8 cellular contexts compared by ENCODE assay signal in genomic region chr6:151240861-151241642, GRCh38. TPM values are rescaled to one million over a fixed set of nuclear protein-coding genes. Genes with fewer than 3 reads are reported as not detected.
DNase-seq lines count a peak whose midpoint lies in the region; ATAC-seq and TF ChIP-seq lines count a peak whose summit lies in the region.

No MANE protein-coding gene starts in this region.

- H3K27ac Mint-ChIP-seq in CD8-positive, alpha-beta T cell: no peak overlapping the region
- H3K27ac Mint-ChIP-seq in activated CD8-positive, alpha-beta T cell treated with anti-CD3 and anti-CD28 coated beads, Interleukin-2, amount 10 ng/mL, durations not matched to agents 7 days and 5 days: no peak overlapping the region
- H3K27ac Mint-ChIP-seq in nephron: peak overlapping the region; percentile 76 to 98 (median 82)

- POLR2A ChIA-PET in CD8-positive, alpha-beta T cell (lab: Charles Lee): no interaction called here
- POLR2A ChIA-PET in activated CD8-positive, alpha-beta T cell treated with anti-CD3 and anti-CD28 coated beads, Interleukin-2, amount 10 ng/mL, durations not matched to agents 7 days and 5 days (lab: Charles Lee): interaction anchor here (0.6 to 0.7 kb wide), 2 partner anchors 243 to 876 kb away, joined by 3 read pairs; no protein-coding TSS in a partner anchor

- H3K4me3 Mint-ChIP-seq in CD8-positive, alpha-beta T cell: peak overlapping the region; percentile 56
- peak overlapping the region; percentile 22 for H3K4me3 Mint-ChIP-seq in activated CD8-positive, alpha-beta T cell treated with anti-CD3 and anti-CD28 coated beads, Interleukin-2, amount 10 ng/mL, durations not matched to agents 7 days and 5 days
- H3K4me3 Mint-ChIP-seq in nephron: peak overlapping the region; percentile 89 to 93 (median 93)

- no peak for TF ChIP-seq RAD21 in Ishikawa (IDR thresholded peaks at IDR 0.05; ENCODE audit: low read depth)

- intact Hi-C loops in CD8-positive, alpha-beta T cell (cut with DNase I, micrococcal nuclease): no loop called here

- no peak overlapping the region for H3K4me3 ChIP-seq in CD8-positive, alpha-beta T cell (ENCODE audit: low read depth, low read length)

- H3K36me3 Mint-ChIP-seq in CD8-positive, alpha-beta T cell: no peaks in the 10 kb centered on the region
- no peaks in the 10 kb centered on the region for H3K36me3 Mint-ChIP-seq in activated CD8-positive, alpha-beta T cell treated with anti-CD3 and anti-CD28 coated beads, Interleukin-2, amount 10 ng/mL, durations not matched to agents 7 days and 5 days (ENCODE audit: low read depth)
- peaks cover 26% of the 10 kb centered on the region for H3K36me3 Mint-ChIP-seq in nephron (ENCODE audit: low read depth)

- no peak for TF ChIP-seq EP300 in Ishikawa (IDR thresholded peaks at IDR 0.05; ENCODE audit: borderline replicate concordance)

- no peaks in the 10 kb centered on the region for H3K36me3 ChIP-seq in CD8-positive, alpha-beta T cell (ENCODE audit: insufficient read depth, low read length)

- ATAC-seq in CD8-positive, alpha-beta T cell: no peak
- ATAC-seq in activated CD8-positive, alpha-beta T cell treated with anti-CD3 and anti-CD28 coated beads, Interleukin-2, amount 10 ng/mL, durations not matched to agents 7 days and 5 days: peak; percentile 48
- ATAC-seq in HG03135 (IDR thresholded peaks at IDR 0.05; ENCODE audit: unreplicated experiment): no peak
- no peak for ATAC-seq in GM21786 (IDR thresholded peaks at IDR 0.05; ENCODE audit: unreplicated experiment)
- no peak for ATAC-seq in GM19463 (IDR thresholded peaks at IDR 0.05; ENCODE audit: unreplicated experiment)

- TF ChIP-seq CTCF in CD8-positive, alpha-beta T cell (IDR thresholded peaks at IDR 0.05): no peak
- no peak for TF ChIP-seq CTCF in nephron (IDR thresholded peaks at IDR 0.05; ENCODE audit: unreplicated experiment in 3 of 3)

- no peaks in the 10 kb centered on the region for H3K4me1 ChIP-seq in CD8-positive, alpha-beta T cell (ENCODE audit: insufficient read depth, low read length)

- CTCF ChIA-PET in CD8-positive, alpha-beta T cell (lab: Charles Lee): no interaction called here
- CTCF ChIA-PET in activated CD8-positive, alpha-beta T cell treated with anti-CD3 and anti-CD28 coated beads, Interleukin-2, amount 10 ng/mL, durations not matched to agents 7 days and 5 days (lab: Charles Lee): no interaction called here

- H3K27me3 ChIP-seq in CD8-positive, alpha-beta T cell (ENCODE audit: insufficient read depth, low read length): peaks cover 6% of the 10 kb centered on the region

- no peak for DNase-seq in CD8-positive, alpha-beta T cell
- peak; percentile 21 for DNase-seq in activated CD8-positive, alpha-beta T cell treated with anti-CD3 and anti-CD28 coated beads, Interleukin-2, amount 10 ng/mL, durations not matched to agents 7 days and 5 days
- peak; percentile 28 for DNase-seq in fibroblast of the conjunctiva (ENCODE audit: low read depth)

- H3K4me1 Mint-ChIP-seq in CD8-positive, alpha-beta T cell (ENCODE audit: low read depth): peaks cover 14% of the 10 kb centered on the region
- peaks cover 13% of the 10 kb centered on the region for H3K4me1 Mint-ChIP-seq in activated CD8-positive, alpha-beta T cell treated with anti-CD3 and anti-CD28 coated beads, Interleukin-2, amount 10 ng/mL, durations not matched to agents 7 days and 5 days (ENCODE audit: low read depth)
- H3K4me1 Mint-ChIP-seq in nephron: peaks cover 37% of the 10 kb centered on the region

- H3K27ac ChIP-seq in CD8-positive, alpha-beta T cell (ENCODE audit: low read depth, low read length): no peak overlapping the region

- peaks cover 55% of the 10 kb centered on the region for H3K27me3 Mint-ChIP-seq in CD8-positive, alpha-beta T cell (ENCODE audit: low read depth)
- peaks cover 60% of the 10 kb centered on the region for H3K27me3 Mint-ChIP-seq in activated CD8-positive, alpha-beta T cell treated with anti-CD3 and anti-CD28 coated beads, Interleukin-2, amount 10 ng/mL, durations not matched to agents 7 days and 5 days (ENCODE audit: low read depth)
- peaks cover 4% of the 10 kb centered on the region for H3K27me3 Mint-ChIP-seq in nephron (ENCODE audit: low read depth)

- no peaks in the 10 kb centered on the region for H3K9me3 Mint-ChIP-seq in CD8-positive, alpha-beta T cell
- H3K9me3 Mint-ChIP-seq in activated CD8-positive, alpha-beta T cell treated with anti-CD3 and anti-CD28 coated beads, Interleukin-2, amount 10 ng/mL, durations not matched to agents 7 days and 5 days (ENCODE audit: insufficient read depth): no peaks in the 10 kb centered on the region
- no peaks in the 10 kb centered on the region for H3K9me3 Mint-ChIP-seq in nephron

- no peaks in the 10 kb centered on the region for H3K9me3 ChIP-seq in CD8-positive, alpha-beta T cell (ENCODE audit: low read length)

TF ChIP-seq in Ishikawa, 13 proteins besides CTCF, POLR2A, EP300 and RAD21:
- TF ChIP-seq, protein P1, sequence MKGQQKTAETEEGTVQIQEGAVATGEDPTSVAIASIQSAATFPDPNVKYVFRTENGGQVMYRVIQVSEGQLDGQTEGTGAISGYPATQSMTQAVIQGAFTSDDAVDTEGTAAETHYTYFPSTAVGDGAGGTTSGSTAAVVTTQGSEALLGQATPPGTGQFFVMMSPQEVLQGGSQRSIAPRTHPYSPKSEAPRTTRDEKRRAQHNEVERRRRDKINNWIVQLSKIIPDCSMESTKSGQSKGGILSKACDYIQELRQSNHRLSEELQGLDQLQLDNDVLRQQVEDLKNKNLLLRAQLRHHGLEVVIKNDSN (IDR thresholded peaks at IDR 0.05): no peak
- TF ChIP-seq ZBTB7A (IDR thresholded peaks at IDR 0.05; ENCODE audit: low read depth): peak; percentile 74
- no peak for TF ChIP-seq MAX (IDR thresholded peaks at IDR 0.05)
- TF ChIP-seq, protein P2, sequence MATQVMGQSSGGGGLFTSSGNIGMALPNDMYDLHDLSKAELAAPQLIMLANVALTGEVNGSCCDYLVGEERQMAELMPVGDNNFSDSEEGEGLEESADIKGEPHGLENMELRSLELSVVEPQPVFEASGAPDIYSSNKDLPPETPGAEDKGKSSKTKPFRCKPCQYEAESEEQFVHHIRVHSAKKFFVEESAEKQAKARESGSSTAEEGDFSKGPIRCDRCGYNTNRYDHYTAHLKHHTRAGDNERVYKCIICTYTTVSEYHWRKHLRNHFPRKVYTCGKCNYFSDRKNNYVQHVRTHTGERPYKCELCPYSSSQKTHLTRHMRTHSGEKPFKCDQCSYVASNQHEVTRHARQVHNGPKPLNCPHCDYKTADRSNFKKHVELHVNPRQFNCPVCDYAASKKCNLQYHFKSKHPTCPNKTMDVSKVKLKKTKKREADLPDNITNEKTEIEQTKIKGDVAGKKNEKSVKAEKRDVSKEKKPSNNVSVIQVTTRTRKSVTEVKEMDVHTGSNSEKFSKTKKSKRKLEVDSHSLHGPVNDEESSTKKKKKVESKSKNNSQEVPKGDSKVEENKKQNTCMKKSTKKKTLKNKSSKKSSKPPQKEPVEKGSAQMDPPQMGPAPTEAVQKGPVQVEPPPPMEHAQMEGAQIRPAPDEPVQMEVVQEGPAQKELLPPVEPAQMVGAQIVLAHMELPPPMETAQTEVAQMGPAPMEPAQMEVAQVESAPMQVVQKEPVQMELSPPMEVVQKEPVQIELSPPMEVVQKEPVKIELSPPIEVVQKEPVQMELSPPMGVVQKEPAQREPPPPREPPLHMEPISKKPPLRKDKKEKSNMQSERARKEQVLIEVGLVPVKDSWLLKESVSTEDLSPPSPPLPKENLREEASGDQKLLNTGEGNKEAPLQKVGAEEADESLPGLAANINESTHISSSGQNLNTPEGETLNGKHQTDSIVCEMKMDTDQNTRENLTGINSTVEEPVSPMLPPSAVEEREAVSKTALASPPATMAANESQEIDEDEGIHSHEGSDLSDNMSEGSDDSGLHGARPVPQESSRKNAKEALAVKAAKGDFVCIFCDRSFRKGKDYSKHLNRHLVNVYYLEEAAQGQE (IDR thresholded peaks at IDR 0.05; ENCODE audit: low read depth): peak; percentile 35; the same call in 1 of the 2 replicates
- TF ChIP-seq TCF12 (IDR thresholded peaks at IDR 0.05; ENCODE audit: low read depth): no peak
- TF ChIP-seq TEAD4 (IDR thresholded peaks at IDR 0.05): no peak
- no peak for TF ChIP-seq NFIC (IDR thresholded peaks at IDR 0.05)
- TF ChIP-seq CEBPB (IDR thresholded peaks at IDR 0.05): peak; percentile 35; the same call in 1 of the 2 replicates
- TF ChIP-seq TAF1 (IDR thresholded peaks at IDR 0.05; ENCODE audit: low read depth): no peak
TF ChIP-seq in Ishikawa: peak in this region for 3.

RNA-seq across cellular contexts. Expression of gene AKAP12, which starts 1.3 kb away (rescaled TPM):
- under 1 TPM in 1 of 2 experiments, not detected in 1; 0.03 TPM for total RNA-seq in CD8-positive, alpha-beta T cell
- under 1 TPM; 0.05 to 0.08 TPM for total RNA-seq in activated CD8-positive, alpha-beta T cell treated with anti-CD3 and anti-CD28 coated beads, Interleukin-2, amount 10 ng/mL, durations not matched to agents 7 days and 5 days

Comparison
In these comparisons a context has a peak if more than half of its experiments do, and no peak if none do; other contexts are left out.
1. DNase-seq: peak in activated CD8-positive, alpha-beta T cell treated with anti-CD3 and anti-CD28 coated beads, Interleukin-2, amount 10 ng/mL, durations not matched to agents 7 days and 5 days (single experiment) and fibroblast of the conjunctiva (single experiment); none in CD8-positive, alpha-beta T cell (0 of 7).
2. H3K27ac Mint-ChIP-seq: peak in nephron (3 of 3); none in CD8-positive, alpha-beta T cell (single experiment) and activated CD8-positive, alpha-beta T cell treated with anti-CD3 and anti-CD28 coated beads, Interleukin-2, amount 10 ng/mL, durations not matched to agents 7 days and 5 days (single experiment).
3. H3K4me3 Mint-ChIP-seq: peak in every context shown above with its lines; median percentile 93 in nephron; 56 in CD8-positive, alpha-beta T cell; 22 in activated CD8-positive, alpha-beta T cell treated with anti-CD3 and anti-CD28 coated beads, Interleukin-2, amount 10 ng/mL, durations not matched to agents 7 days and 5 days.